ENCODE assay signal across 2 cellular contexts in genomic region chr20:50188287-50188688, GRCh38.
A peak's percentile ranks its signal among the peaks of the same experiment; 100 is the strongest.
TF ChIP-seq lines count a peak whose summit lies in the region.

No MANE protein-coding gene starts in this region.

TF ChIP-seq in A549, 52 proteins besides CTCF, POLR2A, EP300 and RAD21:
- TF ChIP-seq TFCP2L1 (CRISPR knock-in tag; IDR thresholded peaks at IDR 0.05) (peak; percentile 56; the same call in 1 of the 2 replicates), KDM1A (IDR thresholded peaks at IDR 0.05; ENCODE audit: low read depth) (peak; percentile 50; the same call in 1 of the 2 replicates), ZFP36 (IDR thresholded peaks at IDR 0.05; ENCODE audit: borderline replicate concordance, partially characterized antibody) (peak; percentile 83), MAX (IDR thresholded peaks at IDR 0.05) (no peak), SMC3 (IDR thresholded peaks at IDR 0.05) (no peak), PBX3 (IDR thresholded peaks at IDR 0.05) (no peak)

TF ChIP-seq in H1, 55 proteins besides CTCF, POLR2A, EP300 and RAD21:
- TF ChIP-seq CHD1 (IDR thresholded peaks at IDR 0.05; ENCODE audit: low read depth, low read length) (no peak), KDM4A (IDR thresholded peaks at IDR 0.05; ENCODE audit: low read depth, low read length, severe bottlenecking) (no peak), GABPA (IDR thresholded peaks at IDR 0.05; ENCODE audit: borderline replicate concordance, insufficient read depth, low read length) (no peak), CEBPB (IDR thresholded peaks at IDR 0.05; ENCODE audit: low read depth, low read length) (no peak), RXRA (IDR thresholded peaks at IDR 0.05; ENCODE audit: insufficient read depth, low read depth, low read length) (no peak)
